Comparison of ENCODE assay signal across 2 cellular contexts in genomic region chr19:22472180-22472637, GRCh38.
A peak's percentile ranks its signal among the peaks of the same experiment; 100 is the strongest.
TF ChIP-seq lines count a peak whose summit lies in the region.

No MANE protein-coding gene starts in this region.

TF ChIP-seq in HCT116, 20 proteins besides CTCF, POLR2A, EP300 and RAD21:
- TF ChIP-seq SP1 (IDR thresholded peaks at IDR 0.05; ENCODE audit: low read depth): no peak
- no peak for TF ChIP-seq CEBPB (IDR thresholded peaks at IDR 0.05; ENCODE audit: low read depth)
- TF ChIP-seq ZNF274 (IDR thresholded peaks at IDR 0.05; ENCODE audit: low read depth, low read length): peak; percentile 89
- TF ChIP-seq EGR1 (IDR thresholded peaks at IDR 0.05; ENCODE audit: low read depth): no peak

TF ChIP-seq in H1, 55 proteins besides CTCF, POLR2A, EP300 and RAD21:
- no peak for TF ChIP-seq NANOG (IDR thresholded peaks at IDR 0.05; ENCODE audit: insufficient read depth, low read depth, low read length, poor library complexity, severe bottlenecking)
- peak; percentile 90 for TF ChIP-seq ZNF274 (IDR thresholded peaks at IDR 0.05; ENCODE audit: borderline replicate concordance, extremely low read depth, low read length)
